Comparison of ENCODE assay signal across 29 cellular contexts in the genomic region with DNA sequence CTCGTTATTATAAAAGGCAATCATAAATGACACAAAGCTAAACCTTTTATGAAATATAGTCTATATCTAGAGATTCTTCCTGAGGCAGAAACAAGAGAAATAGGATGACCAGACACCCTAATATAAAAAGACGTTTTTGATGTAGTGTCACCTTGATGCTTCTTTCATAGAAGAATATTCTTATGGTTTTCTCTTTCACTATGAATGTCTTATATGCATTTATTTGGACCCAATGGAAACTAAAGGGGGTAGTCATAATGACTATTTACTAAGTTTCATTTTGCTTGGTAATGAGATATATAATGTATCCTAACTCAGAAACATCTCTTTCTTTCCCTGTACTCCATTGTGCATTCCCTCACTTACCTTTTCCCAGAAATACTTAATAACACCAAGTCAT.
"Had no signal": no experiment of that assay in that cellular context is flagged by ENCODE, and none has a peak within 500 bp of the region (broad histone marks: within the 10 kb centered on the region; RNA-seq: fewer than 3 reads in every experiment).

No MANE protein-coding gene starts in this region.

- H3K4me3 ChIP-seq: neural progenitor cell, ovary, psoas muscle, right lobe of liver, sigmoid colon, suprapubic skin, testis, tibial artery, transverse colon, upper lobe of right lung, uterus had no signal

- H3K4me3 Mint-ChIP-seq: naive thymus-derived CD4-positive, alpha-beta T cell; natural killer cell; nephron; neural progenitor cell; stimulated activated memory B cell treated with anti-CD40 and anti-IgM and Interleukin-4, amounts not matched to agents 10 μg/mL and 1 μg/mL and 100 μg/mL, for 72 hours; stimulated activated naive CD8-positive, alpha-beta T cell treated with anti-CD3 and anti-CD28 coated beads, Interleukin-15, Interleukin-2, amounts not matched to agents 100 ng/mL and 50 ng/mL, for 24 hours; type B pancreatic cell had no signal

- H3K4me2 ChIP-seq: neural progenitor cell had no signal

- H3K27me3 Mint-ChIP-seq: naive thymus-derived CD4-positive, alpha-beta T cell; progenitor cell of endocrine pancreas; stimulated activated memory B cell treated with anti-CD40 and anti-IgM and Interleukin-4, amounts not matched to agents 10 μg/mL and 1 μg/mL and 100 μg/mL, for 72 hours; stimulated activated naive CD8-positive, alpha-beta T cell treated with anti-CD3 and anti-CD28 coated beads, Interleukin-15, Interleukin-2, amounts not matched to agents 100 ng/mL and 50 ng/mL, for 24 hours; type B pancreatic cell had no signal

- ATAC-seq: naive thymus-derived CD4-positive, alpha-beta T cell; natural killer cell; psoas muscle; right cardiac atrium; right lobe of liver; stimulated activated memory B cell treated with anti-CD40 and anti-IgM and Interleukin-4, amounts not matched to agents 10 μg/mL and 1 μg/mL and 100 μg/mL, for 72 hours; upper lobe of right lung had no signal

- H3K9me3 ChIP-seq: ovary, right lobe of liver, suprapubic skin, testis, upper lobe of right lung, uterus had no signal

- H3K9me3 Mint-ChIP-seq: type B pancreatic cell had no signal

- H3K9ac ChIP-seq: neural progenitor cell, parathyroid adenoma had no signal

- DNase-seq: naive thymus-derived CD4-positive, alpha-beta T cell; natural killer cell; occipital lobe; ovary; posterior cingulate gyrus; psoas muscle; right cardiac atrium; right lobe of liver; sigmoid colon; small intestine; stimulated activated CD4-positive, alpha-beta T cell treated with anti-CD3 and anti-CD28 coated beads, Interleukin-15, amount 100 ng/mL, for 24 hours; stimulated activated CD4-positive, alpha-beta T cell treated with anti-CD3 and anti-CD28 coated beads, Interleukin-2, amount 100 ng/mL, for 24 hours; stimulated activated CD4-positive, alpha-beta T cell treated with anti-CD3 and anti-CD28 coated beads, Interleukin-2, amount 100 ng/mL, for 48 hours; stimulated activated CD4-positive, alpha-beta T cell treated with anti-CD3 and anti-CD28 coated beads, Interleukin-4, amount 100 ng/mL, for 24 hours; stimulated activated naive CD4-positive, alpha-beta T cell; substantia nigra; testis; tibial artery; transverse colon; upper lobe of right lung; uterus had no signal

- H3K4me1 ChIP-seq: neural progenitor cell, parathyroid adenoma, psoas muscle, right lobe of liver, sigmoid colon, suprapubic skin, testis, tibial artery, transverse colon, upper lobe of right lung, uterus had no signal

- H3K4me1 Mint-ChIP-seq: nephron; neural progenitor cell; stimulated activated memory B cell treated with anti-CD40 and anti-IgM and Interleukin-4, amounts not matched to agents 10 μg/mL and 1 μg/mL and 100 μg/mL, for 72 hours had no signal

- H3K36me3 Mint-ChIP-seq: neural progenitor cell; stimulated activated memory B cell treated with anti-CD40 and anti-IgM and Interleukin-4, amounts not matched to agents 10 μg/mL and 1 μg/mL and 100 μg/mL, for 72 hours; type B pancreatic cell had no signal

- H3K27me3 ChIP-seq: neural progenitor cell, ovary, right lobe of liver, sigmoid colon, suprapubic skin, testis, tibial artery, transverse colon, upper lobe of right lung, uterus had no signal

- H3K79me2 ChIP-seq: parathyroid adenoma had no signal

- H3K27ac Mint-ChIP-seq: naive thymus-derived CD4-positive, alpha-beta T cell; natural killer cell; nephron; neural progenitor cell; progenitor cell of endocrine pancreas; stimulated activated memory B cell treated with anti-CD40 and anti-IgM and Interleukin-4, amounts not matched to agents 10 μg/mL and 1 μg/mL and 100 μg/mL, for 72 hours; stimulated activated naive CD8-positive, alpha-beta T cell treated with anti-CD3 and anti-CD28 coated beads, Interleukin-15, Interleukin-2, amounts not matched to agents 100 ng/mL and 50 ng/mL, for 24 hours; type B pancreatic cell had no signal

- H2AFZ ChIP-seq: neural progenitor cell, parathyroid adenoma had no signal

- H3K27ac ChIP-seq: neural progenitor cell, ovary, parathyroid adenoma, psoas muscle, right lobe of liver, sigmoid colon, suprapubic skin, testis, tibial artery, transverse colon, upper lobe of right lung, uterus had no signal

- H3K36me3 ChIP-seq: neural progenitor cell, ovary, right lobe of liver, sigmoid colon, suprapubic skin, tibial artery, transverse colon, upper lobe of right lung, uterus had no signal
